8 cellular contexts compared by ENCODE assay signal in genomic region chr9:100602302-100602930, GRCh38. TPM values are rescaled to one million over a fixed set of nuclear protein-coding genes. Genes with fewer than 3 reads are reported as not detected.
DNase-seq lines count a peak whose midpoint lies in the region; ATAC-seq and TF ChIP-seq lines count a peak whose summit lies in the region.

No MANE protein-coding gene starts in this region.

- no peaks in the 10 kb centered on the region for H4K20me1 ChIP-seq in OCI-LY1 (ENCODE audit: insufficient read depth, low read length)

- H3K4me3 ChIP-seq in OCI-LY1 (ENCODE audit: low read depth, low read length, poor library complexity, severe bottlenecking) (no peak overlapping the region), epithelial cell of esophagus (ENCODE audit: low read length) (no peak overlapping the region), neuronal stem cell (ENCODE audit: low read length in 2 of 2) (no peak overlapping the region)

- no peaks in the 10 kb centered on the region for H3K27me3 ChIP-seq in OCI-LY1 (ENCODE audit: insufficient read depth, low read length)
- peaks cover 0 to 5% (median 0%) of the 10 kb centered on the region in 3 experiments for H3K27me3 ChIP-seq in neuronal stem cell (ENCODE audit: control insufficient read depth in 3 of 3, insufficient read depth in 3 of 3, low read depth in 1 of 3, low read length in 3 of 3)

- H3K79me1 ChIP-seq in neuronal stem cell (ENCODE audit: low read depth, low read length): no peaks in the 10 kb centered on the region

- no peak overlapping the region for H2BK5ac ChIP-seq in neuronal stem cell (ENCODE audit: low read length)

- no peak overlapping the region for H2BK15ac ChIP-seq in neuronal stem cell (ENCODE audit: low read length)

- no CpG with 5 or more reads among the region's 3 CpGs for WGBS in neuronal stem cell (ENCODE audit: extremely low coverage in 2 of 2, insufficient read length in 2 of 2, insufficient replicate concordance in 1 of 2), 2 donors

- H3K23ac ChIP-seq in neuronal stem cell (ENCODE audit: low read depth, low read length, poor library complexity): no peak overlapping the region

- no peak overlapping the region for H2AFZ ChIP-seq in OCI-LY1 (ENCODE audit: low read length)
- no peak overlapping the region for H2AFZ ChIP-seq in neuronal stem cell (ENCODE audit: low read length)

- no peak overlapping the region for H3K4me2 ChIP-seq in OCI-LY1 (ENCODE audit: low read length)
- H3K4me2 ChIP-seq in neuronal stem cell (ENCODE audit: insufficient read depth, low read length, poor library complexity, severe bottlenecking): no peak overlapping the region

- H2BK12ac ChIP-seq in neuronal stem cell (ENCODE audit: low read length): no peak overlapping the region

- H3K18ac ChIP-seq in neuronal stem cell (ENCODE audit: low read length): no peak overlapping the region

- ATAC-seq in GM19455 (IDR thresholded peaks at IDR 0.05; ENCODE audit: unreplicated experiment): no peak
- ATAC-seq in GM18502 (IDR thresholded peaks at IDR 0.05; ENCODE audit: poor library complexity, unreplicated experiment): no peak

- H2BK120ac ChIP-seq in neuronal stem cell (ENCODE audit: low read depth, low read length): no peak overlapping the region

- H3K9ac ChIP-seq in OCI-LY1 (ENCODE audit: low read length) (no peak overlapping the region), neuronal stem cell (ENCODE audit: low read depth, low read length, poor library complexity) (no peak overlapping the region)

- no peaks in the 10 kb centered on the region for H3F3A ChIP-seq in OCI-LY1 (ENCODE audit: insufficient read depth, low read length)

- TF ChIP-seq CTCF in OCI-LY1 (IDR thresholded peaks at IDR 0.05; ENCODE audit: low read length) (peak; percentile 52), epithelial cell of esophagus (IDR thresholded peaks at IDR 0.05; ENCODE audit: insufficient read depth, low read depth, low read length, missing control alignments) (peak; percentile 87)

- no peak overlapping the region for H2AK5ac ChIP-seq in neuronal stem cell (ENCODE audit: low read depth, low read length)

- H4K8ac ChIP-seq in neuronal stem cell (ENCODE audit: low read depth, low read length): no peak overlapping the region

- H3K14ac ChIP-seq in neuronal stem cell (ENCODE audit: low read length): no peak overlapping the region

- H4K91ac ChIP-seq in neuronal stem cell (ENCODE audit: low read depth, low read length, poor library complexity): no peak overlapping the region

- H3K9me2 ChIP-seq in OCI-LY1 (ENCODE audit: low read depth, low read length): no peaks in the 10 kb centered on the region

- DNase-seq in DMS 273 (lab: John Stamatoyannopoulos, UW; ENCODE audit: unreplicated experiment): peak; percentile 87
- peak; percentile 65 for DNase-seq in LHCN-M2 (ENCODE audit: low read depth)
- DNase-seq in epithelial cell of esophagus (ENCODE audit: low read depth): peak; percentile 77
- peak; percentile 59 for DNase-seq in neuronal stem cell (ENCODE audit: low spot score)
- DNase-seq in effector CD4-positive, alpha-beta T cell: no peak

- H3K79me2 ChIP-seq in OCI-LY1 (ENCODE audit: insufficient read depth, low read length): no peaks in the 10 kb centered on the region

- H3K4me1 ChIP-seq in OCI-LY1 (ENCODE audit: insufficient read depth, low read length, severe bottlenecking) (peaks cover 15% of the 10 kb centered on the region), neuronal stem cell (ENCODE audit: control insufficient read depth in 2 of 2, insufficient read depth in 1 of 2, low read depth in 1 of 2, low read length in 2 of 2) (peaks cover 3 to 5% of the 10 kb centered on the region in 2 donors)

- H3K36me3 ChIP-seq in OCI-LY1 (ENCODE audit: insufficient read depth, low read length): no peaks in the 10 kb centered on the region
- H3K36me3 ChIP-seq in neuronal stem cell (replicated peaks in 1 of 2; ENCODE audit: control insufficient read depth in 2 of 2, insufficient read depth in 2 of 2, low read length in 2 of 2): no peaks in the 10 kb centered on the region

- no peaks in the 10 kb centered on the region for H3K9me3 ChIP-seq in OCI-LY1 (ENCODE audit: low read length)
- peaks cover 0 to 5% of the 10 kb centered on the region in 2 donors for H3K9me3 ChIP-seq in neuronal stem cell (replicated peaks in 1 of 2; ENCODE audit: control insufficient read depth in 2 of 2, insufficient read depth in 1 of 2, low read depth in 1 of 2, low read length in 2 of 2)

- H3K27ac ChIP-seq in OCI-LY1 (ENCODE audit: low read depth, low read length, poor library complexity, severe bottlenecking) (no peak overlapping the region), neuronal stem cell (replicated peaks; ENCODE audit: low read length) (no peak overlapping the region)

- no peak overlapping the region for H3K4ac ChIP-seq in neuronal stem cell (ENCODE audit: low read length)

RNA-seq across cellular contexts. Expression of gene CAVIN4, which starts 24.5 kb away (rescaled TPM):
- total RNA-seq in LHCN-M2 (2014; rRNA removed): 2.2 and 5.2 TPM in 2 replicates
- 10.8 TPM for polyA plus RNA-seq in LHCN-M2 (2012)
- 4.7 TPM for polyA plus RNA-seq in neuronal stem cell (2013, experiment 1 of 2)
- polyA plus RNA-seq in neuronal stem cell (2013, experiment 2 of 2): 4.9 TPM
